13 cellular contexts compared by ENCODE assay signal in the genomic region with DNA sequence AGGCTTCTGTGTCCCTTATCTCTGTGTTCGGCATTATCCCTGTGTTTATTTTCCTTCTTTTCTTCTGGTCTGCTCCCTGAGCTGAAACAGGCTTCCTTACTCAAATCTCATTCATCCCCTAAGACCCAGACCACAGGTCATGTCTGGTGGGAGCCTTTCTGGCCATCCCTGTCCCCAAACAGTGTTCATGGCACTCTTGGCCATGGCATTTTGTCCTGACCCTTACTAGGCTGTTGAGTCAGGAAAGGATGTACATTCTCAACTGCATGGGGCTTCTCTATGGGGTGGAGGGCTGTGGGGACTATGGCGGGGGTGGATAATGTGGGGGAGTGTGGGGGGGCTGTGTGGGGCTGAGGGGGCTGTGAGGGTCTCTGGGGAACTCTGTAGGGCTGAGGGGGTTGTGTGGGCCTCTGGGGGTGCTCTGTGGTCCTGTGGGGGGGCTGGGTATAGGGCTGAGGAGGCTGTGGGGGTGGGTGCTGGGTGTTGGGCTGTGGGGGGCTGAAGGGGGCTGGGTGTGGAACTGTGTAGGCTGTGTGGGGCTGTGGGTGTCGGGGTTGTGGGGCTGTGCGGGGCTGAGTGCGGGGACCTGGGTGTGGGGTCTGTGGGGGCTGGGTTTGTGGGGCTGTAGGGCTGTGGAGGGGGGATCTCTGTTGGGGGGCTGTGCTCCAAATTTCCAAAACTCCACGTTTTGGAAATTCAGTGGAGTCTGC.
DNase-seq lines count a peak whose midpoint lies in the region; ATAC-seq and TF ChIP-seq lines count a peak whose summit lies in the region.
"Had no signal": no experiment of that assay in that cellular context is flagged by ENCODE, and none has a peak within 500 bp of the region (broad histone marks: within the 10 kb centered on the region; RNA-seq: fewer than 3 reads in every experiment).

No MANE protein-coding gene starts in this region.

- H3K27me3 ChIP-seq in colonic mucosa = no peaks in the 10 kb centered on the region
- no peaks in the 10 kb centered on the region for H3K27me3 ChIP-seq in transverse colon
- H3K27me3 ChIP-seq in brain microvascular endothelial cell (replicated peaks) = no peaks in the 10 kb centered on the region

- H3K36me3 ChIP-seq in colonic mucosa (no peaks in the 10 kb centered on the region), transverse colon (no peaks in the 10 kb centered on the region), brain microvascular endothelial cell (replicated peaks) (no peaks in the 10 kb centered on the region)

- WGBS in transverse colon (ENCODE audit: low coverage in 1 of 2), 2 donors = 79 to 100% methylated on average over 1 to 6 of the region's 6 CpGs

- TF ChIP-seq CTCF in colonic mucosa (IDR thresholded peaks at IDR 0.05) (no peak), transverse colon (IDR thresholded peaks at IDR 0.05) (no peak), brain microvascular endothelial cell (IDR thresholded peaks at IDR 0.05; ENCODE audit: low read depth, low read length, missing control alignments) (no peak)

- H3K4me3 ChIP-seq in colonic mucosa = peak overlapping the region; percentile 65
- H3K4me3 ChIP-seq in transverse colon = peak overlapping the region in 2 of 4 donors; percentile 56 to 67
- no peak overlapping the region for H3K4me3 ChIP-seq in brain microvascular endothelial cell (ENCODE audit: low read depth, low read length)

- H3K4me3 Mint-ChIP-seq in activated naive CD4-positive, alpha-beta T cell treated with anti-CD3 and anti-CD28 coated beads, Interleukin-2, amount 10 ng/mL, durations not matched to agents 7 days and 5 days = peak overlapping the region; percentile 3

- H3K27me3 Mint-ChIP-seq in activated naive CD4-positive, alpha-beta T cell treated with anti-CD3 and anti-CD28 coated beads, Interleukin-2, amount 10 ng/mL, durations not matched to agents 7 days and 5 days = peaks cover 14% of the 10 kb centered on the region

- H3K9me3 ChIP-seq in colonic mucosa = no peaks in the 10 kb centered on the region
- no peaks in the 10 kb centered on the region for H3K9me3 ChIP-seq in transverse colon

- peaks cover 7% of the 10 kb centered on the region for H3K9me3 Mint-ChIP-seq in activated naive CD4-positive, alpha-beta T cell treated with anti-CD3 and anti-CD28 coated beads, Interleukin-2, amount 10 ng/mL, durations not matched to agents 7 days and 5 days

- H3K9ac ChIP-seq in colonic mucosa (ENCODE audit: low read depth in 2 of 2, low read length in 2 of 2) = no peak overlapping the region

- intact Hi-C loops in colonic mucosa (cut with DNase I) = loop anchor here (5.0 kb wide), 1 partner anchor 64 kb away; the partner anchor contains the start of gene KLF13
- intact Hi-C loops in transverse colon (cut with DNase I; ENCODE audit: low total_unique reads) = loop anchor here (10.0 kb wide), 1 partner anchor 56 kb away; no protein-coding TSS in a partner anchor

- no peak for ATAC-seq in HG02973 (IDR thresholded peaks at IDR 0.05; ENCODE audit: unreplicated experiment)
- ATAC-seq: stimulated activated naive CD8-positive, alpha-beta T cell treated with anti-CD3 and anti-CD28 coated beads, Interleukin-15, Interleukin-2, amounts not matched to agents 100 U/mL and 50 U/mL, for 24 hours had no signal

- in situ Hi-C loops in transverse colon (cut with MboI; ENCODE audit: low pct_ligation_motif_present in 1 of 4, low pct_unique_long_range_greater_than_20kb in 1 of 4, low sequenced_read_pairs in 3 of 4) = no loop called here
- in situ Hi-C loops in brain microvascular endothelial cell (cut with HindIII; ENCODE audit: low pct_ligation_motif_present, low sequenced_read_pairs) = no loop called here

- TF ChIP-seq EP300 in transverse colon (IDR thresholded peaks at IDR 0.05; ENCODE audit: low read depth) = no peak

- H3K4me1 Mint-ChIP-seq in activated naive CD4-positive, alpha-beta T cell treated with anti-CD3 and anti-CD28 coated beads, Interleukin-2, amount 10 ng/mL, durations not matched to agents 7 days and 5 days = peaks cover 67% of the 10 kb centered on the region

- CTCF ChIA-PET in activated naive CD4-positive, alpha-beta T cell treated with anti-CD3 and anti-CD28 coated beads, Interleukin-2, amount 10 ng/mL, durations not matched to agents 7 days and 5 days (lab: Charles Lee) = interaction anchor here (1.2 to 1.3 kb wide), 2 partner anchors 25 to 48 kb away, joined by 3 to 4 read pairs; no protein-coding TSS in a partner anchor

- peaks cover 6% of the 10 kb centered on the region for H3K4me1 ChIP-seq in colonic mucosa
- peaks cover 3 to 25% (median 17%) of the 10 kb centered on the region in 4 donors for H3K4me1 ChIP-seq in transverse colon

- no peak for DNase-seq in activated naive CD4-positive, alpha-beta T cell treated with anti-CD3 and anti-CD28 coated beads, Interleukin-2, amount 10 ng/mL, durations not matched to agents 7 days and 5 days
- no peak for DNase-seq in activated naive CD4-positive, alpha-beta T cell treated with anti-CD3 and anti-CD28 coated beads, Interleukin-2, amount 50 U/mL, for 16 hours
- peak; percentile 23 for DNase-seq in colonic mucosa
- DNase-seq in mucosa of gallbladder (ENCODE audit: low spot score) = peak; percentile 8
- DNase-seq in transverse colon = no peak
- DNase-seq in brain microvascular endothelial cell = no peak
- DNase-seq in DMS53 treated with DMSO at 0.1 percent for 48 hours (lab: John Stamatoyannopoulos, UW; ENCODE audit: unreplicated experiment) = no peak
- DNase-seq: activated CD4-positive, alpha-beta T cell treated with anti-CD3 and anti-CD28 coated beads for 1 hour; GDM1; GOT3; SHP77; stimulated activated naive CD8-positive, alpha-beta T cell treated with anti-CD3 and anti-CD28 coated beads, Interleukin-15, Interleukin-2, amounts not matched to agents 100 U/mL and 50 U/mL, for 24 hours had no signal

- no peak for TF ChIP-seq POLR2A in transverse colon (IDR thresholded peaks at IDR 0.05)

- peaks cover 12% of the 10 kb centered on the region for H3K36me3 Mint-ChIP-seq in activated naive CD4-positive, alpha-beta T cell treated with anti-CD3 and anti-CD28 coated beads, Interleukin-2, amount 10 ng/mL, durations not matched to agents 7 days and 5 days

- H3K27ac ChIP-seq in colonic mucosa (no peak overlapping the region), transverse colon (peak overlapping the region; percentile 84 to 89 (median 86)), brain microvascular endothelial cell (no peak overlapping the region)

- H3K27ac Mint-ChIP-seq in activated naive CD4-positive, alpha-beta T cell treated with anti-CD3 and anti-CD28 coated beads, Interleukin-2, amount 10 ng/mL, durations not matched to agents 7 days and 5 days = peak overlapping the region; percentile 29

Comparison
In these comparisons a context has a peak if more than half of its experiments do, and no peak if none do; other contexts are left out.
1. DNase-seq: peak in colonic mucosa (single experiment) and mucosa of gallbladder (single experiment); none in activated naive CD4-positive, alpha-beta T cell treated with anti-CD3 and anti-CD28 coated beads, Interleukin-2, amount 10 ng/mL, durations not matched to agents 7 days and 5 days (single experiment), activated naive CD4-positive, alpha-beta T cell treated with anti-CD3 and anti-CD28 coated beads, Interleukin-2, amount 50 U/mL, for 16 hours (single experiment), transverse colon (single experiment), brain microvascular endothelial cell (single experiment) and DMS53 treated with DMSO at 0.1 percent for 48 hours (single experiment).
2. H3K27ac ChIP-seq: peak in transverse colon (4 of 4); none in colonic mucosa (single experiment) and brain microvascular endothelial cell (single experiment).